Comparison of ENCODE assay signal across 10 cellular contexts in the genomic region with DNA sequence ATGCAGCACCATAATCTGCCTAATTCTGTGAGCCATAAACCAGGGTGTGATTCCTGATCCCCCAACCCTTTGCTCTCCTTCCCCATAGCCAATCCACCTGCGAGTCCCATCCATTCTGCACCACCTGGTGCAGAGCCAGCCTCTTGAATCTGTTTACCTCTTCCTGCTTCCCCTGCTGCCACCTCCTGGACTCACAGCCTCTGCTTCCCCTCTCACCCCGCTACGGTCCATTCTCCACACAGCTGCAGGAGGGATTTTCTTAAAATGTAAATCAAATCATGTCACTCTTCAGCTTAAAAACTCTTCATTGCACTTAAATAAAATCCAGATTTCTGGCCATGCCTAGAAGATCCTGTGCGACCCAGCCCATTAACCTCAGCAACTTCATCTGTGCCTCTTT.
DNase-seq lines count a peak whose midpoint lies in the region; ATAC-seq and TF ChIP-seq lines count a peak whose summit lies in the region.
"Had no signal": no experiment of that assay in that cellular context is flagged by ENCODE, and none has a peak within 500 bp of the region (broad histone marks: within the 10 kb centered on the region; RNA-seq: fewer than 3 reads in every experiment).

No MANE protein-coding gene starts in this region.

- H4K20me1 ChIP-seq in Karpas-422 (ENCODE audit: insufficient read depth, low read depth, low read length): no peaks in the 10 kb centered on the region

- no peak overlapping the region for H2BK120ac ChIP-seq in mesenchymal stem cell (ENCODE audit: low read depth, low read length)

- no peak overlapping the region for H4K91ac ChIP-seq in mesenchymal stem cell (ENCODE audit: low read length)

- H3K9me2 ChIP-seq in Karpas-422 (replicated peaks; ENCODE audit: insufficient read depth, low read length): no peaks in the 10 kb centered on the region

- intact Hi-C loops in left lung (cut with DNase I) (no loop called here), prostate gland (cut with DNase I) (no loop called here)

- TF ChIP-seq POLR2A in prostate gland (IDR thresholded peaks at IDR 0.05): no peak

- no peak overlapping the region for H3K23ac ChIP-seq in mesenchymal stem cell (ENCODE audit: low read length in 2 of 2)

- no peak overlapping the region for H2AFZ ChIP-seq in Karpas-422 (ENCODE audit: low read length)
- no peak overlapping the region for H2AFZ ChIP-seq in mesenchymal stem cell (ENCODE audit: low read depth, low read length)

- H2BK12ac ChIP-seq in mesenchymal stem cell (ENCODE audit: low read length in 2 of 2): no peak overlapping the region

- H3K4me3 ChIP-seq in Karpas-422 (ENCODE audit: low read length) (0 out of 2 replicates have a peak overlapping the region, but pooled peaks have one; percentile 2), WERI-Rb-1 (ENCODE audit: low read depth, low read length) (no peak overlapping the region), left lung (no peak overlapping the region), prostate gland (no peak overlapping the region), mesenchymal stem cell (ENCODE audit: insufficient read depth in 1 of 2, low read depth in 1 of 2, low read length in 2 of 2) (no peak overlapping the region)
- H3K4me3 ChIP-seq: SK-N-MC, uterus had no signal

- TF ChIP-seq CTCF in WERI-Rb-1 (IDR thresholded peaks at IDR 0.05; ENCODE audit: low read depth, low read length) (peak; percentile 72), left lung (IDR thresholded peaks at IDR 0.05) (peak in 1 of 2 donors; percentile 8), prostate gland (IDR thresholded peaks at IDR 0.05) (peak in 2 of 4 experiments; percentile 37 to 56)

- peaks cover 16% of the 10 kb centered on the region for H3K4me1 ChIP-seq in Karpas-422 (ENCODE audit: low read length)
- no peaks in the 10 kb centered on the region for H3K4me1 ChIP-seq in left lung
- no peaks in the 10 kb centered on the region for H3K4me1 ChIP-seq in prostate gland (replicated peaks)
- H3K4me1 ChIP-seq in mesenchymal stem cell (ENCODE audit: control insufficient read depth, insufficient read depth, low read depth, low read length): no peaks in the 10 kb centered on the region
- H3K4me1 ChIP-seq: uterus had no signal

- H4K8ac ChIP-seq in mesenchymal stem cell (ENCODE audit: low read length): no peak overlapping the region

- no peak overlapping the region for H2AK5ac ChIP-seq in mesenchymal stem cell (ENCODE audit: low read length, severe bottlenecking)

- H3K9me3 ChIP-seq in Karpas-422 (ENCODE audit: low read length) (no peaks in the 10 kb centered on the region), WERI-Rb-1 (ENCODE audit: severe bottlenecking) (no peaks in the 10 kb centered on the region), left lung (no peaks in the 10 kb centered on the region), prostate gland (no peaks in the 10 kb centered on the region), mesenchymal stem cell (ENCODE audit: control insufficient read depth, low read length) (no peaks in the 10 kb centered on the region)
- H3K9me3 ChIP-seq: uterus had no signal

- no peaks in the 10 kb centered on the region for H3K79me2 ChIP-seq in Karpas-422 (ENCODE audit: low read length)

- H3K9ac ChIP-seq in Karpas-422 (ENCODE audit: low read length) (no peak overlapping the region), mesenchymal stem cell (ENCODE audit: low read length) (no peak overlapping the region)

- no peak overlapping the region for H2BK15ac ChIP-seq in mesenchymal stem cell (ENCODE audit: low read depth, poor library complexity, severe bottlenecking)

- H2BK5ac ChIP-seq in mesenchymal stem cell (ENCODE audit: low read depth, low read length, poor library complexity, severe bottlenecking): no peak overlapping the region

- ATAC-seq in left lung (peak; percentile 75), GM18909 (IDR thresholded peaks at IDR 0.05; ENCODE audit: poor library complexity, unreplicated experiment) (no peak)

- H3K27ac ChIP-seq in Karpas-422 (ENCODE audit: low read length) (no peak overlapping the region), WERI-Rb-1 (no peak overlapping the region), left lung (no peak overlapping the region), prostate gland (no peak overlapping the region), mesenchymal stem cell (ENCODE audit: low read length, poor library complexity, severe bottlenecking) (no peak overlapping the region)
- H3K27ac ChIP-seq: SK-N-MC, uterus had no signal

- WGBS in prostate gland: 69% methylated on average over 4 of the region's 4 CpGs
- 34% methylated on average over 4 of the region's 4 CpGs for WGBS in mesenchymal stem cell

- DNase-seq in DMS153 (lab: John Stamatoyannopoulos, UW): peak; percentile 75
- peak; percentile 74 for DNase-seq in Karpas-422
- peak; percentile 64 for DNase-seq in WERI-Rb-1
- no peak for DNase-seq in left lung
- DNase-seq in prostate gland (ENCODE audit: low spot score): no peak
- DNase-seq in cerebellar cortex (ENCODE audit: low spot score): no peak
- no peak for DNase-seq in mesenchymal stem cell
- DNase-seq: uterus had no signal

- H3K14ac ChIP-seq in mesenchymal stem cell (ENCODE audit: low read length in 2 of 2): no peak overlapping the region

- H3K79me1 ChIP-seq in mesenchymal stem cell (replicated peaks; ENCODE audit: low read length, poor library complexity, severe bottlenecking): no peaks in the 10 kb centered on the region

- H3K18ac ChIP-seq in mesenchymal stem cell (ENCODE audit: low read depth in 1 of 2, low read length in 2 of 2): no peak overlapping the region

- no peaks in the 10 kb centered on the region for H3K27me3 ChIP-seq in Karpas-422 (ENCODE audit: low read length)
- no peaks in the 10 kb centered on the region for H3K27me3 ChIP-seq in WERI-Rb-1 (ENCODE audit: insufficient read depth, low read depth, severe bottlenecking)
- H3K27me3 ChIP-seq in left lung: no peaks in the 10 kb centered on the region
- H3K27me3 ChIP-seq in prostate gland (replicated peaks; ENCODE audit: insufficient read depth): no peaks in the 10 kb centered on the region
- peaks cover 3 to 27% of the 10 kb centered on the region in 2 experiments for H3K27me3 ChIP-seq in mesenchymal stem cell (ENCODE audit: control insufficient read depth in 1 of 2, insufficient read depth in 1 of 2, low read length in 2 of 2)
- H3K27me3 ChIP-seq: uterus had no signal

- H3K4ac ChIP-seq in mesenchymal stem cell (ENCODE audit: low read depth in 1 of 2, low read length in 2 of 2): no peak overlapping the region

- H3K36me3 ChIP-seq in Karpas-422 (ENCODE audit: insufficient read depth, low read length) (no peaks in the 10 kb centered on the region), WERI-Rb-1 (no peaks in the 10 kb centered on the region), left lung (no peaks in the 10 kb centered on the region), prostate gland (no peaks in the 10 kb centered on the region), mesenchymal stem cell (ENCODE audit: control insufficient read depth in 1 of 2, insufficient read depth in 2 of 2, low read depth in 1 of 2, low read length in 2 of 2) (no peaks in the 10 kb centered on the region)
- H3K36me3 ChIP-seq: uterus had no signal

- H3K4me2 ChIP-seq in Karpas-422 (ENCODE audit: low read depth, low read length, poor library complexity, severe bottlenecking) (peak overlapping the region; percentile 25), mesenchymal stem cell (ENCODE audit: low read length, poor library complexity, severe bottlenecking) (no peak overlapping the region)

Comparison
In these comparisons a context has a peak if more than half of its experiments do, and no peak if none do; other contexts are left out.
1. DNase-seq: peak in DMS153 (single experiment), Karpas-422 (single experiment) and WERI-Rb-1 (single experiment); none in left lung (0 of 2), prostate gland (single experiment), cerebellar cortex (single experiment) and mesenchymal stem cell (single experiment).